13 cellular contexts compared by ENCODE assay signal in the genomic region with DNA sequence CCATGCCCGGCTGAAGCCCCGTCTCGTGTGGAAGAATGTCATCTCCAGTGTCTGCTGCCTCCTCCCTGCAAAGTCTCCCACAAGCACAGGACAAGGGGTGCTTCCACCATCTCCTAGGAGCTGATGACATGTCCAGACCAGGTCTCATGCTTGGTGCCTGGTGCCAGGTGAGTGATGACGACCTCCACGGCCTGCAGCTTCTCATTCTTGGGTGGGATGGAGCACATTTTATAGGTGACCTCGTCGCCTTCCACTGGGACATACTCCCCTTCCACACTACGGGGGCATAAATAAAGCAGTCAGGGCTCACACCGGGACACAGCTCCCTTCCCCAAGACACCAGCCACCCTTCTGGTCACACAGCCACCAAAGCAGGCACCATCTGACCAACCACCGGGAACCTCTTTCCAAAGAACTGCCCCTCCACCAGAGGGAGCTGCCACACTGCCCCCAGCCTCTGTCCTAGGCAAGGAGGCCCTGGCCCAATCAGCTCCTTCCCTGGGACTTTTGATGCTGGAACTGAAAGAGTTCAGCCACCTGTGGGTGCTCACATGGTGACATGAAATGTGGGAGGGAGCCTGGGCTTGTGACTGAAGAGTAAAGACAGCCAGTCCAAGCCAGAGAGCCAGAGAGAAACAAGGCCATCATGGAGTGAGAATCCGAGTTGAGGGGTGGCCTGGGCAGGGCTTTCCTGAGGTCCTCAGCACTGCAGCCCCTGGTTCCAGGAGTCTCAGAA. TPM values are rescaled to one million over a fixed set of nuclear protein-coding genes. Genes with fewer than 3 reads are reported as not detected.
DNase-seq lines count a peak whose midpoint lies in the region; ATAC-seq, FAIRE-seq and TF ChIP-seq lines count a peak whose summit lies in the region.
"Had no signal": no experiment of that assay in that cellular context is flagged by ENCODE, and none has a peak within 500 bp of the region (broad histone marks: within the 10 kb centered on the region; RNA-seq: fewer than 3 reads in every experiment).

No MANE protein-coding gene starts in this region.

- H3K27ac ChIP-seq in MM.1S (ENCODE audit: low read length) (no peak overlapping the region), prostate gland (no peak overlapping the region)
- H3K27ac ChIP-seq: psoas muscle had no signal

- H3K4me1 ChIP-seq in MM.1S (ENCODE audit: low read length), result no peaks in the 10 kb centered on the region
- H3K4me1 ChIP-seq in prostate gland (replicated peaks), result no peaks in the 10 kb centered on the region
- H3K4me1 ChIP-seq: psoas muscle had no signal

- no peak overlapping the region for H3K4me2 ChIP-seq in MM.1S (ENCODE audit: low read depth, low read length)

- H3F3A ChIP-seq in MM.1S (ENCODE audit: insufficient read depth, low read length), result peaks cover 9% of the 10 kb centered on the region

- ATAC-seq in omental fat pad (ENCODE audit: low FRiP score) (no peak), GM18502 (IDR thresholded peaks at IDR 0.05; ENCODE audit: poor library complexity, unreplicated experiment) (no peak)
- ATAC-seq: psoas muscle had no signal

- H3K27me3 ChIP-seq in MM.1S (replicated peaks; ENCODE audit: insufficient read depth, low read length) (no peaks in the 10 kb centered on the region), bronchial epithelial cell (ENCODE audit: control insufficient read depth, insufficient read depth, low read length) (no peaks in the 10 kb centered on the region), prostate gland (replicated peaks; ENCODE audit: insufficient read depth) (no peaks in the 10 kb centered on the region)

- no peak for FAIRE-seq in bronchial epithelial cell (lab: Jason Lieb, UNC)

- peak; percentile 23 for DNase-seq in DMS53 (lab: John Stamatoyannopoulos, UW)
- DNase-seq in DMS53 treated with DMSO at 0.1 percent for 48 hours (lab: John Stamatoyannopoulos, UW; ENCODE audit: unreplicated experiment), result no peak
- DNase-seq in MM.1S, result peak; percentile 14
- DNase-seq in bronchial epithelial cell (ENCODE audit: low read depth), result no peak
- peak; percentile 20 for DNase-seq in omental fat pad (ENCODE audit: low spot score)
- no peak for DNase-seq in pons (ENCODE audit: low spot score)
- no peak for DNase-seq in prostate gland (ENCODE audit: low spot score)
- DNase-seq: 8988T; effector CD8-positive, alpha-beta T cell; psoas muscle had no signal

- H2AFZ ChIP-seq in MM.1S (ENCODE audit: low read length), result no peak overlapping the region

- peak; percentile 31 for TF ChIP-seq CTCF in MM.1S (IDR thresholded peaks at IDR 0.05; ENCODE audit: low read length)
- TF ChIP-seq CTCF in bronchial epithelial cell (IDR thresholded peaks at IDR 0.05; ENCODE audit: insufficient read depth, low read length, severe bottlenecking), result peak; percentile 21
- TF ChIP-seq CTCF in omental fat pad (IDR thresholded peaks at IDR 0.05), result no peak
- TF ChIP-seq CTCF in prostate gland (IDR thresholded peaks at IDR 0.05), result no peak

- H3K9me2 ChIP-seq in MM.1S (replicated peaks; ENCODE audit: insufficient read depth, low read length), result no peaks in the 10 kb centered on the region

- no peaks in the 10 kb centered on the region; the same call in 1 of the 2 replicates for H4K20me1 ChIP-seq in MM.1S (ENCODE audit: insufficient read depth, low read length)

- H3K79me2 ChIP-seq in MM.1S (ENCODE audit: low read length), result peaks cover 33% of the 10 kb centered on the region

- 0 out of 2 replicates have a peak, but pooled peaks cover 5% of the 10 kb centered on the region for H3K36me3 ChIP-seq in MM.1S (replicated peaks; ENCODE audit: insufficient read depth, low read length)
- H3K36me3 ChIP-seq in bronchial epithelial cell (ENCODE audit: control insufficient read depth, insufficient read depth, low read length), result peaks cover 10% of the 10 kb centered on the region
- H3K36me3 ChIP-seq in prostate gland, result no peaks in the 10 kb centered on the region

- no peaks in the 10 kb centered on the region for H3K9me3 ChIP-seq in MM.1S (replicated peaks; ENCODE audit: insufficient read depth, low read length)
- no peaks in the 10 kb centered on the region for H3K9me3 ChIP-seq in prostate gland
- H3K9me3 ChIP-seq: psoas muscle had no signal

- WGBS in prostate gland, result 88% methylated on average over 11 of the region's 11 CpGs

- H3K9ac ChIP-seq in MM.1S (ENCODE audit: low read length), result no peak overlapping the region

- intact Hi-C loops in prostate gland (cut with DNase I), result no loop called here

- no peak for TF ChIP-seq POLR2A in prostate gland (IDR thresholded peaks at IDR 0.05)

- H3K4me3 ChIP-seq in MM.1S (ENCODE audit: low read length) (no peak overlapping the region), bronchial epithelial cell (ENCODE audit: low read depth, low read length) (no peak overlapping the region), prostate gland (no peak overlapping the region)
- H3K4me3 ChIP-seq: psoas muscle had no signal

RNA-seq across cellular contexts. Expression of a gene that starts 13.6 kb away (rescaled TPM):
- 63.7 and 96.3 TPM in 2 replicates for total RNA-seq in bronchial epithelial cell
- total RNA-seq in omental fat pad, result 100 to 1,000 TPM in 3 of 4 donors, 10 to 100 TPM in 1; 89.3 to 135 (median 124) TPM
- total RNA-seq in prostate gland, result 100 to 1,000 TPM in 1 of 2 donors, 10 to 100 TPM in 1; 51.0 to 146 TPM

RNA-seq across cellular contexts. Expression of a gene that starts 26.9 kb away (rescaled TPM):
- total RNA-seq in bronchial epithelial cell, result not detected in 2 replicates
- not detected for total RNA-seq in omental fat pad
- total RNA-seq in prostate gland, result 1 to 10 TPM in 1 of 2 donors, not detected in 1; 2.3 TPM
- total RNA-seq: activated CD8-positive, alpha-beta memory T cell treated with anti-CD3 and anti-CD28 coated beads for 36 hours; psoas muscle; RPMI7951 had no signal

RNA-seq across cellular contexts. Expression of a gene that starts 57.6 kb away (rescaled TPM):
- total RNA-seq in bronchial epithelial cell (20.5 and 25.5 TPM in 2 replicates), omental fat pad (10 to 100 TPM; 35.9 to 98.6 (median 48.6) TPM), prostate gland (10 to 100 TPM; 30.6 to 39.2 TPM)

RNA-seq across cellular contexts. Expression of a gene that starts 57.8 kb away (rescaled TPM):
- total RNA-seq in bronchial epithelial cell, result 10.4 and 15.5 TPM in 2 replicates
- total RNA-seq in omental fat pad, result 1 to 10 TPM; 3.6 to 8.2 (median 5.1) TPM
- 10 to 100 TPM in 1 of 2 donors, 1 to 10 TPM in 1; 7.2 to 10.1 TPM for total RNA-seq in prostate gland

Comparison
In these comparisons a context has a peak if more than half of its experiments do, and no peak if none do; other contexts are left out.
1. DNase-seq: peak in DMS53 (single experiment), MM.1S (single experiment) and omental fat pad (single experiment); none in DMS53 treated with DMSO at 0.1 percent for 48 hours (single experiment), bronchial epithelial cell (single experiment), pons (single experiment) and prostate gland (single experiment).
2. CTCF ChIP-seq: peak in MM.1S (single experiment) and bronchial epithelial cell (single experiment); none in omental fat pad (0 of 3) and prostate gland (0 of 4).